Comparison of ENCODE assay signal across 21 cellular contexts in genomic region chr2:85787981-85788340, GRCh38. TPM values are rescaled to one million over a fixed set of nuclear protein-coding genes. Genes with fewer than 3 reads are reported as not detected.
DNase-seq lines count a peak whose midpoint lies in the region; ATAC-seq and TF ChIP-seq lines count a peak whose summit lies in the region.
"Had no signal": no experiment of that assay in that cellular context is flagged by ENCODE, and none has a peak within 500 bp of the region (broad histone marks: within the 10 kb centered on the region; RNA-seq: fewer than 3 reads in every experiment).

No MANE protein-coding gene starts in this region.

- TF ChIP-seq CTCF in endodermal cell (conservative IDR thresholded peaks at IDR 0.05) = no peak
- TF ChIP-seq CTCF in thoracic aorta (IDR thresholded peaks at IDR 0.05) = no peak

- no peak overlapping the region for H3K4ac ChIP-seq in neuronal stem cell (ENCODE audit: low read length)

- no peaks in the 10 kb centered on the region for H3K36me3 Mint-ChIP-seq in endodermal cell (ENCODE audit: low read depth)
- H3K36me3 Mint-ChIP-seq: CD4-positive, CD25-positive, alpha-beta regulatory T cell had no signal

- H3K4me3 Mint-ChIP-seq in endodermal cell = no peak overlapping the region
- H3K4me3 Mint-ChIP-seq: CD4-positive, CD25-positive, alpha-beta regulatory T cell; GM23338; HFFc6 had no signal

- no peaks in the 10 kb centered on the region for H3K27me3 ChIP-seq in H7 (ENCODE audit: control insufficient read depth, insufficient read depth, low read length)
- peaks cover 9% of the 10 kb centered on the region for H3K27me3 ChIP-seq in endodermal cell (ENCODE audit: control insufficient read depth, insufficient read depth, low read length, poor library complexity, severe bottlenecking)
- no peaks in the 10 kb centered on the region for H3K27me3 ChIP-seq in neuronal stem cell (ENCODE audit: control insufficient read depth in 3 of 3, insufficient read depth in 3 of 3, low read depth in 1 of 3, low read length in 3 of 3)
- H3K27me3 ChIP-seq in thoracic aorta (replicated peaks; ENCODE audit: insufficient read depth) = no peaks in the 10 kb centered on the region
- H3K27me3 ChIP-seq: BLaER1, SJSA1 had no signal

- H3K27me3 Mint-ChIP-seq in endodermal cell (ENCODE audit: insufficient read depth) = peaks cover 19% of the 10 kb centered on the region

- H2AK5ac ChIP-seq in neuronal stem cell (ENCODE audit: low read depth, low read length) = peak overlapping the region; percentile 48

- no peaks in the 10 kb centered on the region for H3K9me3 ChIP-seq in endodermal cell (ENCODE audit: control insufficient read depth, low read length)
- H3K9me3 ChIP-seq in neuronal stem cell (replicated peaks in 1 of 2; ENCODE audit: control insufficient read depth in 2 of 2, insufficient read depth in 1 of 2, low read depth in 1 of 2, low read length in 2 of 2) = peaks cover 0 to 2% of the 10 kb centered on the region in 2 donors
- no peaks in the 10 kb centered on the region for H3K9me3 ChIP-seq in thoracic aorta
- H3K9me3 ChIP-seq: BLaER1, HAP-1, SJSA1 had no signal

- H3K9me3 Mint-ChIP-seq in endodermal cell = no peaks in the 10 kb centered on the region
- H3K9me3 Mint-ChIP-seq: CD4-positive, CD25-positive, alpha-beta regulatory T cell; GM23338; HFFc6 had no signal

- H4K8ac ChIP-seq in neuronal stem cell (ENCODE audit: low read depth, low read length) = no peak overlapping the region

- no peak overlapping the region for H2AFZ ChIP-seq in neuronal stem cell (ENCODE audit: low read length)
- H2AFZ ChIP-seq: GM23338, PC-9 had no signal

- H3K23ac ChIP-seq in neuronal stem cell (ENCODE audit: low read depth, low read length, poor library complexity) = no peak overlapping the region

- H2BK15ac ChIP-seq in neuronal stem cell (ENCODE audit: low read length) = no peak overlapping the region

- H2BK120ac ChIP-seq in neuronal stem cell (ENCODE audit: low read depth, low read length) = no peak overlapping the region

- no peak overlapping the region for H3K4me3 ChIP-seq in H7 (ENCODE audit: insufficient read depth, low read depth, low read length)
- no peak overlapping the region for H3K4me3 ChIP-seq in endodermal cell (ENCODE audit: low read length)
- no peak overlapping the region for H3K4me3 ChIP-seq in neuronal stem cell (ENCODE audit: low read length in 2 of 2)
- no peak overlapping the region for H3K4me3 ChIP-seq in thoracic aorta
- H3K4me3 ChIP-seq: BLaER1, GM23338, HAP-1, PC-9, SJSA1 had no signal

- no peaks in the 10 kb centered on the region for H3K4me1 Mint-ChIP-seq in endodermal cell
- H3K4me1 Mint-ChIP-seq: CD4-positive, CD25-positive, alpha-beta regulatory T cell had no signal

- ATAC-seq in thoracic aorta (ENCODE audit: insufficient number of reproducible peaks, low FRiP score, low read depth) = no peak
- ATAC-seq in HG03342 (IDR thresholded peaks at IDR 0.05; ENCODE audit: unreplicated experiment) = no peak
- ATAC-seq: GM23338 had no signal

- H3K36me3 ChIP-seq in H7 (replicated peaks; ENCODE audit: control insufficient read depth, insufficient read depth, low read length) (no peaks in the 10 kb centered on the region), endodermal cell (ENCODE audit: control insufficient read depth, insufficient read depth, low read length) (no peaks in the 10 kb centered on the region), neuronal stem cell (replicated peaks in 1 of 2; ENCODE audit: control insufficient read depth in 2 of 2, insufficient read depth in 2 of 2, low read length in 2 of 2) (peaks cover 0 to 28% of the 10 kb centered on the region in 2 donors), thoracic aorta (peaks cover 23% of the 10 kb centered on the region)
- H3K36me3 ChIP-seq: BLaER1, HAP-1 had no signal

- no peak overlapping the region for H2BK12ac ChIP-seq in neuronal stem cell (ENCODE audit: low read length)

- no peak overlapping the region for H4K91ac ChIP-seq in neuronal stem cell (ENCODE audit: low read depth, low read length, poor library complexity)

- H3K27ac Mint-ChIP-seq in endodermal cell = peak overlapping the region; percentile 75
- H3K27ac Mint-ChIP-seq: CD4-positive, CD25-positive, alpha-beta regulatory T cell; GM23338; HFFc6 had no signal

- H3K4me2 ChIP-seq in neuronal stem cell (ENCODE audit: insufficient read depth, low read length, poor library complexity, severe bottlenecking) = no peak overlapping the region
- H3K4me2 ChIP-seq: BLaER1, GM23338, PC-9 had no signal

- no peak overlapping the region for H3K9ac ChIP-seq in endodermal cell (ENCODE audit: extremely low read depth, low read length, poor library complexity, severe bottlenecking)
- no peak overlapping the region for H3K9ac ChIP-seq in neuronal stem cell (ENCODE audit: low read depth, low read length, poor library complexity)
- H3K9ac ChIP-seq: BLaER1 had no signal

- no peak overlapping the region for H3K14ac ChIP-seq in neuronal stem cell (ENCODE audit: low read length)

- 92 to 100% methylated on average over 3 to 6 of the region's 6 CpGs for WGBS in endodermal cell (ENCODE audit: insufficient coverage in 1 of 2, insufficient read length in 1 of 2), 2 experiments
- no CpG with 5 or more reads among the region's 6 CpGs for WGBS in neuronal stem cell (ENCODE audit: extremely low coverage in 2 of 2, insufficient read length in 2 of 2, insufficient replicate concordance in 1 of 2), 2 donors

- H3K4me1 ChIP-seq in endodermal cell (ENCODE audit: control insufficient read depth, insufficient read depth, low read length) = no peaks in the 10 kb centered on the region
- H3K4me1 ChIP-seq in neuronal stem cell (ENCODE audit: control insufficient read depth in 2 of 2, insufficient read depth in 1 of 2, low read depth in 1 of 2, low read length in 2 of 2) = peaks cover 2 to 13% of the 10 kb centered on the region in 2 donors
- H3K4me1 ChIP-seq in thoracic aorta (ENCODE audit: control insufficient read depth in 1 of 2, low read depth in 2 of 2) = peaks cover 43 to 95% of the 10 kb centered on the region in 2 donors
- H3K4me1 ChIP-seq: HAP-1 had no signal

- no peak overlapping the region for H3K18ac ChIP-seq in neuronal stem cell (ENCODE audit: low read length)

- H3K27ac ChIP-seq in endodermal cell (ENCODE audit: low read depth, low read length) = no peak overlapping the region
- H3K27ac ChIP-seq in neuronal stem cell (replicated peaks; ENCODE audit: low read length) = no peak overlapping the region
- peak overlapping the region; percentile 82 to 90 for H3K27ac ChIP-seq in thoracic aorta
- H3K27ac ChIP-seq: BLaER1, PC-9, SJSA1 had no signal

- no peaks in the 10 kb centered on the region for H3K79me1 ChIP-seq in neuronal stem cell (ENCODE audit: low read depth, low read length)

- DNase-seq in H7 = peak; percentile 35
- no peak for DNase-seq in endodermal cell
- no peak for DNase-seq in neuronal stem cell (ENCODE audit: low spot score)
- DNase-seq in thoracic aorta (ENCODE audit: low spot score) = no peak
- no peak for DNase-seq in AG20443 (ENCODE audit: low spot score)
- DNase-seq in NOMO-1 (lab: John Stamatoyannopoulos, UW; ENCODE audit: unreplicated experiment in 2 of 2) = no peak
- DNase-seq: CD4-positive, CD25-positive, alpha-beta regulatory T cell; HFFc6; KBM-7; NCI-H2029; NCI-H446 treated with DMSO at 0.1 percent for 48 hours; NCI-H526; NCI-H82; NK-92 treated with Interleukin-12 subunit alpha and Interleukin-12 subunit beta, amount 100 ng/mL, for 24 hours; PC-9; Right ventricle myocardium superior had no signal

- no peak overlapping the region for H2BK5ac ChIP-seq in neuronal stem cell (ENCODE audit: low read length)

RNA-seq across cellular contexts. Expression of gene ATOH8, which starts 34.2 kb away (rescaled TPM):
- 0.33 and 1.1 TPM in 2 replicates for total RNA-seq in H7 (2014; rRNA removed; shearing (Covaris generic))
- total RNA-seq in endodermal cell (1 to 10 TPM; 1.3 to 1.6 TPM), thoracic aorta (100 to 1,000 TPM in 1 of 2 donors, 10 to 100 TPM in 1; 78.4 to 207 TPM)
- 6.6 TPM for polyA plus RNA-seq in endodermal cell (2013, experiment 1 of 2)
- polyA plus RNA-seq in endodermal cell (2013, experiment 2 of 2) = 8.9 TPM
- 1.8 TPM for polyA plus RNA-seq in neuronal stem cell (2013, experiment 1 of 2)
- polyA plus RNA-seq in neuronal stem cell (2013, experiment 2 of 2) = 1.6 TPM
- total RNA-seq: CD4-positive, CD25-positive, alpha-beta regulatory T cell; PC-9 had no signal
- polyA plus RNA-seq: CD4-positive, CD25-positive, alpha-beta regulatory T cell had no signal

Comparison
In these comparisons a context has a peak if more than half of its experiments do, and no peak if none do; other contexts are left out.
1. H3K27ac ChIP-seq: peak in thoracic aorta (2 of 2); none in endodermal cell (single experiment) and neuronal stem cell (single experiment).
2. RNA of gene ATOH8, which starts 34.2 kb away (total RNA-seq): 78.4 to 207 TPM in thoracic aorta; 1.3 to 1.6 TPM in endodermal cell and 0.33 to 1.1 TPM in H7; every median in the first group is over 10 times any median in the second.